In the genomic region with DNA sequence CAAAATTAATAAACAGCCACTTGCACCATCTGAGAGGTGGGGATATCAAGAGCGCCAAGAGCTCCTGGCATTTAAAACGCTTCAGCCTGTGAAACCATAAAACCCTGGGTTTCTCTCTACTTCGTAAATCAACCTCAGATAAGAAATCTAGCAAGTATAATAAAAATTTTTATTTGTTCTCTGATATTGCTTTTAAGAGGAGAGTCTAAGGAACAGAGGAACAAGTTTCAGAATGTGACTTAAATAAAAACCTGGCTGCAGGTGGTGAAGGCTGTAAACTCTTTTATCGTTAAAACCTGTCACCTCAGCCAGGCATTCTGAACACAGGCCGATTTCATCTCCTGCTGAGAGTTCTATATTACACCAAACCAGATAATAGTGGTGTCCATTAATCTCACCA, we compare ENCODE assay signal across 27 cellular contexts. TPM values are rescaled to one million over a fixed set of nuclear protein-coding genes. Genes with fewer than 3 reads are reported as not detected.
"Had no signal": no experiment of that assay in that cellular context is flagged by ENCODE, and none has a peak within 500 bp of the region (broad histone marks: within the 10 kb centered on the region; RNA-seq: fewer than 3 reads in every experiment).

No MANE protein-coding gene starts in this region.

- H3K36me3 ChIP-seq: esophagus muscularis mucosa, left ventricle myocardium inferior, lower lobe of right lung, right lobe of liver, spleen, tibial nerve, upper lobe of right lung, vagina had no signal

- H3K4me3 ChIP-seq: esophagus muscularis mucosa, left ventricle myocardium inferior, lower lobe of right lung, psoas muscle, right lobe of liver, spleen, testis, tibial nerve, upper lobe of right lung, vagina had no signal

- H3K79me2 ChIP-seq: parathyroid adenoma had no signal

- H3K36me3 Mint-ChIP-seq: immature natural killer cell; memory B cell; mesothelial cell of epicardium; natural killer cell treated with Interleukin-12 subunit alpha and Interleukin-12 subunit beta and Interleukin-15 and Interleukin-18, amount 100 ng/mL, for 72 hours; stimulated activated memory B cell treated with anti-CD40 and anti-IgM and Interleukin-4, amounts not matched to agents 10 μg/mL and 1 μg/mL and 100 μg/mL, for 72 hours had no signal

- H3K9me3 Mint-ChIP-seq: dendritic cell treated with granulocyte-macrophage colony-stimulating factor and Interleukin-4, amounts not matched to agents 40 ng/mL and 50 ng/mL, for 4 days; effector memory CD8-positive, alpha-beta T cell; immature natural killer cell; memory B cell; mesothelial cell of epicardium; natural killer cell treated with Interleukin-12 subunit alpha and Interleukin-12 subunit beta and Interleukin-15 and Interleukin-18, amount 100 ng/mL, for 72 hours; stimulated activated memory B cell treated with anti-CD40 and anti-IgM and Interleukin-4, amounts not matched to agents 10 μg/mL and 1 μg/mL and 100 μg/mL, for 72 hours; stimulated activated naive CD8-positive, alpha-beta T cell treated with anti-CD3 and anti-CD28 coated beads, Interleukin-15, Interleukin-2, amounts not matched to agents 100 ng/mL and 50 ng/mL, for 24 hours had no signal

- H3K27me3 ChIP-seq: esophagus muscularis mucosa, right lobe of liver, spleen, testis, tibial nerve, upper lobe of right lung, vagina had no signal

- H3K27ac ChIP-seq: epithelial cell of prostate, esophagus muscularis mucosa, left ventricle myocardium inferior, lower lobe of right lung, parathyroid adenoma, psoas muscle, right lobe of liver, spleen, testis, tibial nerve, upper lobe of right lung, vagina had no signal

- H3K4me1 ChIP-seq: esophagus muscularis mucosa, left ventricle myocardium inferior, lower lobe of right lung, parathyroid adenoma, psoas muscle, right lobe of liver, spleen, testis, tibial nerve, upper lobe of right lung, vagina had no signal

- H3K9me3 ChIP-seq: esophagus muscularis mucosa, left ventricle myocardium inferior, lower lobe of right lung, psoas muscle, right lobe of liver, spleen, testis, tibial nerve, upper lobe of right lung, vagina had no signal

- DNase-seq: effector memory CD8-positive, alpha-beta T cell; immature natural killer cell; left ventricle myocardium inferior; lower lobe of right lung; occipital lobe; psoas muscle; retina; right lobe of liver; spleen; stimulated activated CD4-positive, alpha-beta T cell treated with anti-CD3 and anti-CD28 coated beads, Interleukin-15, amount 100 ng/mL, for 24 hours; stimulated activated CD4-positive, alpha-beta T cell treated with anti-CD3 and anti-CD28 coated beads, Interleukin-1b, Interleukin-23, amount 100 ng/mL, for 48 hours; stimulated activated CD4-positive, alpha-beta T cell treated with anti-CD3 and anti-CD28 coated beads, Interleukin-4, amount 100 ng/mL, for 24 hours; testis; upper lobe of right lung had no signal

- H3K4me1 Mint-ChIP-seq: immature natural killer cell; mesothelial cell of epicardium; stimulated activated memory B cell treated with anti-CD40 and anti-IgM and Interleukin-4, amounts not matched to agents 10 μg/mL and 1 μg/mL and 100 μg/mL, for 72 hours had no signal

- H3K27me3 Mint-ChIP-seq: stimulated activated memory B cell treated with anti-CD40 and anti-IgM and Interleukin-4, amounts not matched to agents 10 μg/mL and 1 μg/mL and 100 μg/mL, for 72 hours had no signal

- ATAC-seq: effector memory CD8-positive, alpha-beta T cell; lower lobe of right lung; natural killer cell treated with Interleukin-12 subunit alpha and Interleukin-12 subunit beta and Interleukin-15 and Interleukin-18, amount 100 ng/mL, for 72 hours; psoas muscle; right lobe of liver; stimulated activated memory B cell treated with anti-CD40 and anti-IgM and Interleukin-4, amounts not matched to agents 10 μg/mL and 1 μg/mL and 100 μg/mL, for 72 hours; upper lobe of right lung had no signal

- H3K4me3 Mint-ChIP-seq: dendritic cell treated with granulocyte-macrophage colony-stimulating factor and Interleukin-4, amounts not matched to agents 40 ng/mL and 50 ng/mL, for 4 days; effector memory CD8-positive, alpha-beta T cell; immature natural killer cell; memory B cell; mesothelial cell of epicardium; natural killer cell treated with Interleukin-12 subunit alpha and Interleukin-12 subunit beta and Interleukin-15 and Interleukin-18, amount 100 ng/mL, for 72 hours; stimulated activated memory B cell treated with anti-CD40 and anti-IgM and Interleukin-4, amounts not matched to agents 10 μg/mL and 1 μg/mL and 100 μg/mL, for 72 hours; stimulated activated naive CD8-positive, alpha-beta T cell treated with anti-CD3 and anti-CD28 coated beads, Interleukin-15, Interleukin-2, amounts not matched to agents 100 ng/mL and 50 ng/mL, for 24 hours had no signal

- H2AFZ ChIP-seq: parathyroid adenoma had no signal

- H3K9ac ChIP-seq: parathyroid adenoma had no signal

- H3K27ac Mint-ChIP-seq: dendritic cell treated with granulocyte-macrophage colony-stimulating factor and Interleukin-4, amounts not matched to agents 40 ng/mL and 50 ng/mL, for 4 days; effector memory CD8-positive, alpha-beta T cell; immature natural killer cell; memory B cell; mesothelial cell of epicardium; natural killer cell treated with Interleukin-12 subunit alpha and Interleukin-12 subunit beta and Interleukin-15 and Interleukin-18, amount 100 ng/mL, for 72 hours; stimulated activated memory B cell treated with anti-CD40 and anti-IgM and Interleukin-4, amounts not matched to agents 10 μg/mL and 1 μg/mL and 100 μg/mL, for 72 hours; stimulated activated naive CD8-positive, alpha-beta T cell treated with anti-CD3 and anti-CD28 coated beads, Interleukin-15, Interleukin-2, amounts not matched to agents 100 ng/mL and 50 ng/mL, for 24 hours had no signal

RNA-seq across cellular contexts. Expression of a gene that starts 9.9 kb away (rescaled TPM):
- total RNA-seq: esophagus muscularis mucosa; fibroblast of villous mesenchyme; left ventricle myocardium inferior; lower lobe of right lung; mesothelial cell of epicardium; natural killer cell treated with Interleukin-12 subunit alpha and Interleukin-12 subunit beta and Interleukin-15 and Interleukin-18, amount 100 ng/mL, for 72 hours; occipital lobe; psoas muscle; right lobe of liver; tibial nerve; upper lobe of right lung; vagina had no signal
- polyA plus RNA-seq: immature natural killer cell, keratinocyte, psoas muscle, spleen had no signal

RNA-seq across cellular contexts. Expression of a gene that starts 56.8 kb away (rescaled TPM):
- polyA plus RNA-seq: immature natural killer cell had no signal
